19 cellular contexts compared by ENCODE assay signal in genomic region chr21:15138475-15138874, GRCh38.
DNase-seq lines count a peak whose midpoint lies in the region; ATAC-seq lines count a peak whose summit lies in the region.
"Had no signal": no experiment of that assay in that cellular context is flagged by ENCODE, and none has a peak within 500 bp of the region (broad histone marks: within the 10 kb centered on the region; RNA-seq: fewer than 3 reads in every experiment).

No MANE protein-coding gene starts in this region.

- ATAC-seq in left lobe of liver (peak; percentile 51), GM18517 (IDR thresholded peaks at IDR 0.05; ENCODE audit: unreplicated experiment) (no peak)
- ATAC-seq: naive thymus-derived CD8-positive, alpha-beta T cell; stimulated activated memory B cell treated with anti-CD40 and anti-IgM and Interleukin-4, amounts not matched to agents 10 μg/mL and 1 μg/mL and 100 μg/mL, for 72 hours had no signal

- DNase-seq in DMS53 treated with DMSO at 0.1 percent for 48 hours (lab: John Stamatoyannopoulos, UW; ENCODE audit: unreplicated experiment), result peak; percentile 48
- DNase-seq in NCI-H524 treated with DMSO at 0.1 percent for 48 hours (lab: John Stamatoyannopoulos, UW), result peak; percentile 79
- no peak for DNase-seq in left lobe of liver (ENCODE audit: low spot score)
- DNase-seq in SIG-M5 (lab: John Stamatoyannopoulos, UW), result no peak
- no peak for DNase-seq in activated naive CD4-positive, alpha-beta T cell treated with Interleukin-2 at 50 U/mL for 16 hours
- DNase-seq in NCI-H1436 (lab: John Stamatoyannopoulos, UW), result no peak
- DNase-seq: activated CD4-positive, CD25-positive, alpha-beta regulatory T cell treated with anti-CD3 and anti-CD28 coated beads, Interleukin-2, amount 50 U/mL, for 72 hours; activated T-cell treated with anti-CD3 and anti-CD28 coated beads, Interleukin-2, amount 50 U/mL, for 24 hours; CD4-positive, CD25-positive, alpha-beta regulatory T cell; GM23248; islet precursor cell; naive thymus-derived CD8-positive, alpha-beta T cell; NCI-H2107; PC-9; T-helper 1 cell had no signal

- no peak overlapping the region for H3K4me3 ChIP-seq in BLaER1 treated with 17β-estradiol and CSF1 and Interleukin-3, amounts not matched to agents 10 nM and 100 nM
- H3K4me3 ChIP-seq: GM23248, PC-9, vagina had no signal

- peak overlapping the region; percentile 33 to 62 (median 56); a peak in 21 of 22 replicates for H3K4me2 ChIP-seq in BLaER1 treated with 17β-estradiol and CSF1 and Interleukin-3, amounts not matched to agents 10 nM and 100 nM
- H3K4me2 ChIP-seq: PC-9 had no signal

- H3K9me3 ChIP-seq in BLaER1 treated with 17β-estradiol and CSF1 and Interleukin-3, amounts not matched to agents 10 nM and 100 nM (replicated peaks in 1 of 11), result peaks cover 0 to 2% (median 1%) of the 10 kb centered on the region in 11 experiments; a peak in 3 of 22 replicates
- H3K9me3 ChIP-seq: vagina had no signal

- H4K20me1 ChIP-seq in BLaER1 treated with 17β-estradiol and CSF1 and Interleukin-3, amounts not matched to agents 10 nM and 100 nM, result no peaks in the 10 kb centered on the region

- no peaks in the 10 kb centered on the region for H3K36me3 ChIP-seq in BLaER1 treated with 17β-estradiol and CSF1 and Interleukin-3, amounts not matched to agents 10 nM and 100 nM
- H3K36me3 ChIP-seq: vagina had no signal

- H3K4me1 ChIP-seq in BLaER1 treated with 17β-estradiol and CSF1 and Interleukin-3, amounts not matched to agents 10 nM and 100 nM, result peaks cover 27 to 44% (median 35%) of the 10 kb centered on the region in 10 experiments
- H3K4me1 ChIP-seq: vagina had no signal

- H3K9ac ChIP-seq in BLaER1 treated with 17β-estradiol and CSF1 and Interleukin-3, amounts not matched to agents 10 nM and 100 nM, result no peak overlapping the region
- H3K9ac ChIP-seq: GM23248 had no signal

- H3K27me3 ChIP-seq in BLaER1 treated with 17β-estradiol and CSF1 and Interleukin-3, amounts not matched to agents 10 nM and 100 nM, result no peaks in the 10 kb centered on the region; a peak in 1 of 22 replicates
- H3K27me3 ChIP-seq: vagina had no signal

- no peak overlapping the region for H3K27ac ChIP-seq in BLaER1 treated with 17β-estradiol and CSF1 and Interleukin-3, amounts not matched to agents 10 nM and 100 nM
- H3K27ac ChIP-seq: GM23248, PC-9, vagina had no signal

Comparison
In these comparisons a context has a peak if more than half of its experiments do, and no peak if none do; other contexts are left out.
1. DNase-seq: peak in DMS53 treated with DMSO at 0.1 percent for 48 hours (single experiment) and NCI-H524 treated with DMSO at 0.1 percent for 48 hours (single experiment); none in left lobe of liver (single experiment), SIG-M5 (single experiment), activated naive CD4-positive, alpha-beta T cell treated with Interleukin-2 at 50 U/mL for 16 hours (single experiment) and NCI-H1436 (single experiment).